ENCODE assay signal across 2 cellular contexts in the genomic region with DNA sequence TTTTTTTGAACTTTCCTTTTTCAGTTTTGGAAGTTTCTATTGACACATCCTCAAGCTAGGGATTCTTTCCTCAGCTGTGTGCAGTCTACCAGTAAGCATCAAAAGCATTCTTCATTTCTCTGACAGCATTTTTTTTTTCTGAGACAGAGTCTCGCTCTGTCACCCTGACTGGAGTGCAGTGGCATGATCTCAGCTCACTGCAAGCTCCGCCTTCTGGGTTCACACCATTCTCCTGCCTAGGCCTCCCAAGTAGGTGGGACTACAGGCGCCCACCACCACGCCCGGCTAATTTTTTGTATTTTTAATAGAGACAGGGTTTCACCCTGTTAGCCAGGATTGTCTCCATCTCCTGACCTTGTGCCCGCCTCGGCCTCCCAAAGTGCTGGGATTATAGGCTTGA.
A peak's percentile ranks its signal among the peaks of the same experiment; 100 is the strongest.
TF ChIP-seq lines count a peak whose summit lies in the region.

No MANE protein-coding gene starts in this region.

TF ChIP-seq in HEK293, 187 proteins besides CTCF, POLR2A, EP300 and RAD21 (continued from another document):
- TF ChIP-seq ZNF18 (tag by site-specific recombination; IDR thresholded peaks at IDR 0.05) (0 out of 2 replicates have a peak, but pooled peaks have one; percentile 64), PRDM1 (tag by site-specific recombination; IDR thresholded peaks at IDR 0.05) (peak; percentile 62), PRDM10 (tag by site-specific recombination; IDR thresholded peaks at IDR 0.05) (peak; percentile 17; the same call in 1 of the 2 replicates), ZNF335 (tag by site-specific recombination; conservative IDR thresholded peaks at IDR 0.05) (peak; percentile 19; the same call in 1 of the 2 replicates), ZNF362 (tag by site-specific recombination; IDR thresholded peaks at IDR 0.05) (peak; percentile 85), SP2 (tag by site-specific recombination; IDR thresholded peaks at IDR 0.05) (peak; percentile 26; the same call in 1 of the 2 replicates)

TF ChIP-seq in SK-N-SH, 30 proteins besides CTCF, POLR2A, EP300 and RAD21:
- TF ChIP-seq, protein P1, sequence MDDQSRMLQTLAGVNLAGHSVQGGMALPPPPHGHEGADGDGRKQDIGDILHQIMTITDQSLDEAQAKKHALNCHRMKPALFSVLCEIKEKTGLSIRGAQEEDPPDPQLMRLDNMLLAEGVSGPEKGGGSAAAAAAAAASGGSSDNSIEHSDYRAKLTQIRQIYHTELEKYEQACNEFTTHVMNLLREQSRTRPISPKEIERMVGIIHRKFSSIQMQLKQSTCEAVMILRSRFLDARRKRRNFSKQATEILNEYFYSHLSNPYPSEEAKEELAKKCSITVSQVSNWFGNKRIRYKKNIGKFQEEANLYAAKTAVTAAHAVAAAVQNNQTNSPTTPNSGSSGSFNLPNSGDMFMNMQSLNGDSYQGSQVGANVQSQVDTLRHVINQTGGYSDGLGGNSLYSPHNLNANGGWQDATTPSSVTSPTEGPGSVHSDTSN (IDR thresholded peaks at IDR 0.05) = peak; percentile 30; the same call in 1 of the 2 replicates
